Comparison of ENCODE assay signal across 15 cellular contexts in the genomic region with DNA sequence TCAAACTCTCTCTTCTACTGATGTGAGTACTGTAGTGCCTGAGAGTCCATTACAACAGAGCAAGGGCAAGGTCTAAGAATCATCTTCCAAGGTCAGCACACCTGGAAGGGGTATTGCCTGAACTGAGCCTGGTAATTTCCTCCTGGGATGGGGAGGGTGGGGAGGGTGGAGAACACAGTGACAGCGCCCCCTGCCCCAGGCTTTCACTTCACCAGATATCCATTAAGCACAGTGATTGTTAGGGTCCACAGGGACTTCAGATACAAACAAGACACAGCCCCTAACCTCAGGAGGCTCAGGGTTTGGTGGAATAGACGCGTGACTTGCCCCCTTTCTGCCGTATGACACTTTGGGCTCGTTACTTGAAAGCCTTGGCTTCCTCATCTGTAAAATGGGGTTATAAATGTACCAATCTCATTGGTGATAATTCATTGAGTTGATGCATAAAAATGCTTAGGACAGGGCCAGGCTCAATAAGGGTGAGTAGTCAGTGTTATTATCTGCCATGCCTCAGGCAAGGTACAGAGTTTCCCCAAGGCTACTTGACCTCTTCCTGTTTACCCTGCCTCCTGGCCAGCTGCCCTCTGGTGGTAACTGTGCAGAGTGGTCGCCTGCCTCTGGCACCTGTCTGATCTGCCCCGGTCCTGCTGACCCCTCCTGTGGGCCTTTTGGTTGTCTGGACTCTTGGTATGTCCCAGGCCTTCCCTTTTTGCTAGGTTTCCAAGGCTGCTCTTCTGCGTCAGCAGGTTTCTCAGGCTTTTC. TPM values are rescaled to one million over a fixed set of nuclear protein-coding genes. Genes with fewer than 3 reads are reported as not detected.
DNase-seq lines count a peak whose midpoint lies in the region; ATAC-seq and TF ChIP-seq lines count a peak whose summit lies in the region.
"Had no signal": no experiment of that assay in that cellular context is flagged by ENCODE, and none has a peak within 500 bp of the region (broad histone marks: within the 10 kb centered on the region; RNA-seq: fewer than 3 reads in every experiment).

No MANE protein-coding gene starts in this region.

- peaks cover 0 to 1% (median 0%) of the 10 kb centered on the region in 11 donors for H3K9me3 Mint-ChIP-seq in naive thymus-derived CD4-positive, alpha-beta T cell

- no peaks in the 10 kb centered on the region for H3K9me3 ChIP-seq in MM.1S (replicated peaks; ENCODE audit: insufficient read depth, low read length)
- no peaks in the 10 kb centered on the region for H3K9me3 ChIP-seq in naive thymus-derived CD4-positive, alpha-beta T cell (ENCODE audit: control insufficient read depth in 2 of 3, low read length in 3 of 3)
- H3K9me3 ChIP-seq in tibial nerve, result no peaks in the 10 kb centered on the region
- H3K9me3 ChIP-seq: thoracic aorta had no signal

- no peaks in the 10 kb centered on the region for H3K36me3 Mint-ChIP-seq in naive thymus-derived CD4-positive, alpha-beta T cell
- H3K36me3 Mint-ChIP-seq: activated CD8-positive, alpha-beta memory T cell treated with anti-CD3 and anti-CD28 coated beads, Interleukin-2, amount 10 ng/mL, durations not matched to agents 7 days and 5 days; activated naive CD8-positive, alpha-beta T cell had no signal

- POLR2A ChIA-PET in naive thymus-derived CD4-positive, alpha-beta T cell (lab: Charles Lee), result no interaction called here

- no peak overlapping the region for H3K27ac ChIP-seq in MM.1S (ENCODE audit: low read length)
- H3K27ac ChIP-seq in naive thymus-derived CD4-positive, alpha-beta T cell (ENCODE audit: low read depth, low read length), result no peak overlapping the region
- no peak overlapping the region for H3K27ac ChIP-seq in tibial nerve
- H3K27ac ChIP-seq: parathyroid adenoma, thoracic aorta had no signal

- no peaks in the 10 kb centered on the region for H3K9me2 ChIP-seq in MM.1S (replicated peaks; ENCODE audit: insufficient read depth, low read length)

- CTCF ChIA-PET in naive thymus-derived CD4-positive, alpha-beta T cell (lab: Charles Lee), result no interaction called here

- H3K4me2 ChIP-seq in MM.1S (ENCODE audit: low read depth, low read length), result no peak overlapping the region

- H3K27ac Mint-ChIP-seq in naive thymus-derived CD4-positive, alpha-beta T cell, result no peak overlapping the region
- H3K27ac Mint-ChIP-seq: activated CD8-positive, alpha-beta memory T cell treated with anti-CD3 and anti-CD28 coated beads, Interleukin-2, amount 10 ng/mL, durations not matched to agents 7 days and 5 days; activated naive CD8-positive, alpha-beta T cell had no signal

- ATAC-seq in naive thymus-derived CD4-positive, alpha-beta T cell, result peak; percentile 24

- no peak for TF ChIP-seq POLR2A in tibial nerve (IDR thresholded peaks at IDR 0.05)

- no peak overlapping the region for H3K9ac ChIP-seq in MM.1S (ENCODE audit: low read length)
- H3K9ac ChIP-seq: parathyroid adenoma had no signal

- no peaks in the 10 kb centered on the region for H3K79me2 ChIP-seq in MM.1S (ENCODE audit: low read length)
- H3K79me2 ChIP-seq: parathyroid adenoma had no signal

- H3K36me3 ChIP-seq in MM.1S (replicated peaks; ENCODE audit: insufficient read depth, low read length) (no peaks in the 10 kb centered on the region), tibial nerve (no peaks in the 10 kb centered on the region)
- no peaks in the 10 kb centered on the region for H3K36me3 ChIP-seq in naive thymus-derived CD4-positive, alpha-beta T cell (ENCODE audit: control insufficient read depth in 2 of 3, insufficient read depth in 3 of 3, low read length in 3 of 3)
- H3K36me3 ChIP-seq: thoracic aorta had no signal

- no peak for DNase-seq in MM.1S
- DNase-seq in cardiac fibroblast (ENCODE audit: low read depth in 2 of 2), result no peak
- no peak for DNase-seq in naive thymus-derived CD4-positive, alpha-beta T cell
- DNase-seq in NCI-H1417 treated with DMSO at 0.1 percent for 48 hours (lab: John Stamatoyannopoulos, UW), result no peak
- DNase-seq in tibial nerve (ENCODE audit: low spot score in 2 of 2), result no peak
- DNase-seq in effector CD4-positive, alpha-beta T cell, result no peak
- no peak for DNase-seq in stimulated activated CD4-positive, alpha-beta T cell treated with anti-CD3 and anti-CD28 coated beads, Interleukin-2, amount 100 ng/mL, for 48 hours
- DNase-seq: activated CD8-positive, alpha-beta memory T cell treated with anti-CD3 and anti-CD28 coated beads, Interleukin-2, amount 10 ng/mL, durations not matched to agents 7 days and 5 days; GDM1; NCI-H226; T-helper 9 cell had no signal

- intact Hi-C loops in naive thymus-derived CD4-positive, alpha-beta T cell (cut with micrococcal nuclease), result no loop called here

- H3K4me3 Mint-ChIP-seq in naive thymus-derived CD4-positive, alpha-beta T cell, result no peak overlapping the region
- H3K4me3 Mint-ChIP-seq: activated CD8-positive, alpha-beta memory T cell treated with anti-CD3 and anti-CD28 coated beads, Interleukin-2, amount 10 ng/mL, durations not matched to agents 7 days and 5 days; activated naive CD8-positive, alpha-beta T cell had no signal

- H3K4me1 ChIP-seq in MM.1S (ENCODE audit: low read length), result no peaks in the 10 kb centered on the region
- H3K4me1 ChIP-seq in naive thymus-derived CD4-positive, alpha-beta T cell (ENCODE audit: control insufficient read depth in 2 of 2, insufficient read depth in 2 of 2, low read length in 2 of 2), result no peaks in the 10 kb centered on the region
- no peaks in the 10 kb centered on the region for H3K4me1 ChIP-seq in tibial nerve
- H3K4me1 ChIP-seq: parathyroid adenoma had no signal

- no peak for TF ChIP-seq EP300 in tibial nerve (IDR thresholded peaks at IDR 0.05)

- WGBS in tibial nerve, 2 donors, result 75 to 78% methylated on average over 8 of the region's 8 CpGs

- H3K4me3 ChIP-seq in MM.1S (ENCODE audit: low read length) (no peak overlapping the region), cardiac fibroblast (replicated peaks in 1 of 2; ENCODE audit: low read depth in 2 of 2, low read length in 2 of 2) (no peak overlapping the region), tibial nerve (no peak overlapping the region)
- H3K4me3 ChIP-seq in naive thymus-derived CD4-positive, alpha-beta T cell (ENCODE audit: low read length), result no peak overlapping the region
- H3K4me3 ChIP-seq: thoracic aorta had no signal

- H3K4me1 Mint-ChIP-seq in naive thymus-derived CD4-positive, alpha-beta T cell, result no peaks in the 10 kb centered on the region
- H3K4me1 Mint-ChIP-seq: activated CD8-positive, alpha-beta memory T cell treated with anti-CD3 and anti-CD28 coated beads, Interleukin-2, amount 10 ng/mL, durations not matched to agents 7 days and 5 days had no signal

- no peaks in the 10 kb centered on the region for H3F3A ChIP-seq in MM.1S (ENCODE audit: insufficient read depth, low read length)

- no peak overlapping the region for H2AFZ ChIP-seq in MM.1S (ENCODE audit: low read length)
- H2AFZ ChIP-seq: parathyroid adenoma had no signal

- no peaks in the 10 kb centered on the region for H4K20me1 ChIP-seq in MM.1S (ENCODE audit: insufficient read depth, low read length)

- H3K27me3 ChIP-seq in MM.1S (replicated peaks; ENCODE audit: insufficient read depth, low read length) (no peaks in the 10 kb centered on the region), tibial nerve (no peaks in the 10 kb centered on the region)
- H3K27me3 ChIP-seq in naive thymus-derived CD4-positive, alpha-beta T cell (ENCODE audit: control insufficient read depth in 2 of 2, insufficient read depth in 2 of 2, low read length in 2 of 2), result no peaks in the 10 kb centered on the region

- peaks cover 0 to 6% (median 0%) of the 10 kb centered on the region in 5 donors for H3K27me3 Mint-ChIP-seq in naive thymus-derived CD4-positive, alpha-beta T cell
- H3K27me3 Mint-ChIP-seq: activated CD8-positive, alpha-beta memory T cell treated with anti-CD3 and anti-CD28 coated beads, Interleukin-2, amount 10 ng/mL, durations not matched to agents 7 days and 5 days; activated naive CD8-positive, alpha-beta T cell had no signal

- peak; percentile 37; the same call in 1 of the 2 replicates for TF ChIP-seq CTCF in GM12874 (IDR thresholded peaks at IDR 0.05; ENCODE audit: insufficient read depth, low read depth, low read length)
- TF ChIP-seq CTCF in MM.1S (IDR thresholded peaks at IDR 0.05; ENCODE audit: low read length), result peak; percentile 19
- peak; percentile 15 for TF ChIP-seq CTCF in cardiac fibroblast (IDR thresholded peaks at IDR 0.05; ENCODE audit: low read depth, low read length)
- no peak for TF ChIP-seq CTCF in tibial nerve (IDR thresholded peaks at IDR 0.05)

RNA-seq across cellular contexts. Expression of a gene that starts 13.1 kb away (rescaled TPM):
- 10 to 100 TPM; 80.9 to 91.1 (median 85.0) TPM for total RNA-seq in naive thymus-derived CD4-positive, alpha-beta T cell
- 10 to 100 TPM; 34.5 to 47.3 TPM for polyA plus RNA-seq in naive thymus-derived CD4-positive, alpha-beta T cell
- total RNA-seq in tibial nerve, result 10 to 100 TPM; 35.4 to 55.7 (median 41.6) TPM

Comparison
In these comparisons a context has a peak if more than half of its experiments do, and no peak if none do; other contexts are left out.
1. CTCF ChIP-seq: peak in GM12874 (single experiment), MM.1S (single experiment) and cardiac fibroblast (single experiment); none in tibial nerve (0 of 5).